Comparison of ENCODE assay signal across 11 cellular contexts in genomic region chr12:15782667-15783066, GRCh38.
"Had no signal": no experiment of that assay in that cellular context is flagged by ENCODE, and none has a peak within 500 bp of the region (broad histone marks: within the 10 kb centered on the region; RNA-seq: fewer than 3 reads in every experiment).

No MANE protein-coding gene starts in this region.

- H3K9me3 ChIP-seq: colonic mucosa had no signal

- H3K36me3 ChIP-seq: colonic mucosa, neural progenitor cell, WERI-Rb-1 had no signal

- H3K27me3 ChIP-seq: colonic mucosa had no signal

- H3K4me1 ChIP-seq: colonic mucosa, parathyroid adenoma had no signal

- H3K4me3 ChIP-seq: colonic mucosa, neural progenitor cell, skin epidermis had no signal

- ATAC-seq: activated CD4-positive, alpha-beta T cell treated with anti-CD3 and anti-CD28 coated beads for 36 hours had no signal

- DNase-seq: activated CD4-positive, alpha-beta memory T cell treated with anti-CD3 and anti-CD28 coated beads, Interleukin-2, amount 10 ng/mL, durations not matched to agents 7 days and 5 days; activated CD4-positive, alpha-beta T cell treated with anti-CD3 and anti-CD28 coated beads for 36 hours; activated gamma-delta T cell treated with Interleukin-2 at 50 U/mL for 16 hours; activated T-cell treated with anti-CD3 and anti-CD28 coated beads, Interleukin-2, amount 50 U/mL, for 48 hours; colonic mucosa; stimulated activated CD4-positive, alpha-beta T cell treated with anti-CD3 and anti-CD28 coated beads, Interleukin-4, amount 100 ng/mL, for 4 hours; T-helper 1 cell; WERI-Rb-1 had no signal

- H3K27ac ChIP-seq: colonic mucosa, neural progenitor cell, parathyroid adenoma, skin epidermis, WERI-Rb-1 had no signal

- H3K4me2 ChIP-seq: neural progenitor cell had no signal

- H3K9ac ChIP-seq: neural progenitor cell, parathyroid adenoma had no signal
